In the genomic region with DNA sequence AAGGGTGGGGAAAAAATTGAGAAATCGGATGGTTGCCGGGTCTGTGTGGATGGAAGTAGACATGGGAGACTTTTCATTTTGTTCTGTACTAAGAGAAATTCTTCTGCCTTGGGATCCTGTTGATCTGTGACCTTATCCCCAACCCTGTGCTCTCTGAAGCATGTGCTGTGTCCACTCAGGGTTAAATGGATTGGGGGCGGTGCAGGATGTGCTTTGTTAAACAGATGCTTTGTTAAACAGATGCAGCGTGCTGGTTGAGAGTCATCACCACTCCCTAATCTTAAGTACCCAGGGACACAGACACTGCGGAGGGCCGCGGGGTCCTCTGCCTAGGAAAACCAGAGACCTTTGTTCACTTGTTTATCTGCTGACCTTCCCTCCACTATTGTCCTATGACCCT, we compare ENCODE assay signal across 7 cellular contexts. TPM values are rescaled to one million over a fixed set of nuclear protein-coding genes. Genes with fewer than 3 reads are reported as not detected.
DNase-seq lines count a peak whose midpoint lies in the region; ATAC-seq and TF ChIP-seq lines count a peak whose summit lies in the region.
"Not testable (repeated sequence)": the region's sequence is repeated elsewhere in the genome, so short reads cannot be mapped to it uniquely, and the experiment has no call there.

No MANE protein-coding gene starts in this region.

- POLR2A ChIA-PET in WTC11 (lab: Charles Lee), result not testable (repeated sequence)

- not testable (repeated sequence) for H3K4me1 ChIP-seq in GM23338 (ENCODE audit: insufficient read depth); endodermal cell (ENCODE audit: control insufficient read depth, insufficient read depth, low read length)
- H3K4me1 ChIP-seq in Karpas-422 (ENCODE audit: low read length), result peaks cover 35% of the 10 kb centered on the region
- peaks cover 0 to 12% (median 7%) of the 10 kb centered on the region in 9 donors for H3K4me1 ChIP-seq in heart right ventricle

- H4K20me1 ChIP-seq in GM23338 (replicated peaks; ENCODE audit: insufficient read depth); Karpas-422 (ENCODE audit: insufficient read depth, low read depth, low read length): not testable (repeated sequence)

- H3K4me1 Mint-ChIP-seq in GM23338 (peaks cover 23% of the 10 kb centered on the region), WTC11 (peaks cover 30% of the 10 kb centered on the region), endodermal cell (peaks cover 27% of the 10 kb centered on the region), neural crest cell (peaks cover 44% of the 10 kb centered on the region)

- not testable (repeated sequence) for H3K9me2 ChIP-seq in GM23338 (ENCODE audit: insufficient read depth); Karpas-422 (replicated peaks; ENCODE audit: insufficient read depth, low read length)

- not testable (repeated sequence) for H3K79me2 ChIP-seq in GM23338 (replicated peaks; ENCODE audit: insufficient read depth); Karpas-422 (ENCODE audit: low read length)

- ATAC-seq in GM23338, result peak; percentile 87
- peak; percentile 81 for ATAC-seq in WTC11
- ATAC-seq in heart right ventricle, result peak in 6 of 8 donors; percentile 38 to 72 (median 47)

- not testable (repeated sequence) for H3F3A ChIP-seq in GM23338 (replicated peaks; ENCODE audit: low read depth)

- H3K4me2 ChIP-seq in GM23338; Karpas-422 (ENCODE audit: low read depth, low read length, poor library complexity, severe bottlenecking): not testable (repeated sequence)

- H3K27me3 ChIP-seq in GM23338 (ENCODE audit: insufficient read depth), result peaks cover 10% of the 10 kb centered on the region; the same call in 1 of the 2 replicates
- H3K27me3 ChIP-seq in Karpas-422 (ENCODE audit: low read length); endodermal cell (ENCODE audit: control insufficient read depth, insufficient read depth, low read length, poor library complexity, severe bottlenecking); heart right ventricle: not testable (repeated sequence)

- peak overlapping the region; percentile 78; the same call in 1 of the 2 replicates for H3K27ac Mint-ChIP-seq in GM23338
- H3K27ac Mint-ChIP-seq in WTC11, result not testable (repeated sequence)
- peak overlapping the region; percentile 87 for H3K27ac Mint-ChIP-seq in endodermal cell
- H3K27ac Mint-ChIP-seq in neural crest cell (ENCODE audit: unreplicated experiment), result peak overlapping the region; percentile 99

- intact Hi-C loops in heart right ventricle (cut with DNase I), result not testable (repeated sequence)

- not testable (repeated sequence) for H2AFZ ChIP-seq in GM23338; Karpas-422 (ENCODE audit: low read length)

- H3K36me3 ChIP-seq in GM23338 (ENCODE audit: insufficient read depth); Karpas-422 (ENCODE audit: insufficient read depth, low read length); endodermal cell (ENCODE audit: control insufficient read depth, insufficient read depth, low read length); heart right ventricle: not testable (repeated sequence)

- not testable (repeated sequence) for H3K27me3 Mint-ChIP-seq in GM23338 (ENCODE audit: insufficient read depth, low read depth, poor library complexity); endodermal cell (ENCODE audit: insufficient read depth); neural crest cell (ENCODE audit: low read depth)
- H3K27me3 Mint-ChIP-seq in WTC11 (ENCODE audit: low read depth), result peaks cover 19% of the 10 kb centered on the region

- peak overlapping the region; percentile 74; the same call in 1 of the 2 replicates for H3K27ac ChIP-seq in GM23338 (ENCODE audit: low read depth)
- peak overlapping the region; percentile 51; the same call in 1 of the 2 replicates for H3K27ac ChIP-seq in Karpas-422 (ENCODE audit: low read length)
- not testable (repeated sequence) for H3K27ac ChIP-seq in endodermal cell (ENCODE audit: low read depth, low read length); heart right ventricle

- TF ChIP-seq CTCF in GM23338 (conservative IDR thresholded peaks at IDR 0.05; ENCODE audit: low read depth in 2 of 2); WTC11 (IDR thresholded peaks at IDR 0.05); endodermal cell (conservative IDR thresholded peaks at IDR 0.05); heart right ventricle (IDR thresholded peaks at IDR 0.05); neural crest cell (conservative IDR thresholded peaks at IDR 0.05): not testable (repeated sequence)

- 0% methylated on average over 2 of the region's 7 CpGs; no CpG with 5 or more reads in 1 of the 2 experiments for WGBS in endodermal cell (ENCODE audit: insufficient coverage in 1 of 2, insufficient read length in 1 of 2), 2 experiments
- 18 to 25% methylated on average over 3 to 4 of the region's 7 CpGs for WGBS in heart right ventricle, 2 donors

- H3K4me3 Mint-ChIP-seq in GM23338 (peak overlapping the region; percentile 49; the same call in 1 of the 3 replicates), WTC11 (peak overlapping the region; percentile 53), neural crest cell (peak overlapping the region; percentile 81)
- H3K4me3 Mint-ChIP-seq in endodermal cell, result not testable (repeated sequence)

- not testable (repeated sequence) for H3K36me3 Mint-ChIP-seq in GM23338 (ENCODE audit: low read depth); WTC11; endodermal cell (ENCODE audit: low read depth); neural crest cell (ENCODE audit: low read depth)

- not testable (repeated sequence) for DNase-seq in GM23338 (ENCODE audit: low spot score); Karpas-422; endodermal cell; heart right ventricle
- DNase-seq in WTC11 (ENCODE audit: low spot score), result peak; percentile 70
- peak; percentile 43 for DNase-seq in neural crest cell (ENCODE audit: low read depth, low spot score)
- peak; percentile 18 for DNase-seq in stimulated activated CD8-positive, alpha-beta memory T cell treated with anti-CD3 and anti-CD28 coated beads, Interleukin-4, amount 100 ng/mL, for 48 hours

- H3K9ac ChIP-seq in Karpas-422 (ENCODE audit: low read length); endodermal cell (ENCODE audit: extremely low read depth, low read length, poor library complexity, severe bottlenecking): not testable (repeated sequence)

- H3K4me3 ChIP-seq in GM23338; Karpas-422 (ENCODE audit: low read length); endodermal cell (ENCODE audit: low read length); heart right ventricle: not testable (repeated sequence)

- not testable (repeated sequence) for H3K9me3 Mint-ChIP-seq in GM23338, WTC11, endodermal cell, neural crest cell

- not testable (repeated sequence) for H3K9me3 ChIP-seq in Karpas-422 (ENCODE audit: low read length); heart right ventricle
- peaks cover 11% of the 10 kb centered on the region for H3K9me3 ChIP-seq in endodermal cell (ENCODE audit: control insufficient read depth, low read length)

- CTCF ChIA-PET in WTC11 (lab: Charles Lee), result not testable (repeated sequence)

RNA-seq across cellular contexts. Expression of a gene that starts 18.3 kb away (rescaled TPM):
- 6.9 and 10.0 TPM in 2 replicates for total RNA-seq in GM23338 (2014; rRNA removed; shearing (Covaris generic))
- polyA plus RNA-seq in GM23338 (2016; fragmentation: Nextera tagmentation; extraction: Ambion mirVana), result 10.2 and 10.3 TPM in 2 replicates
- total RNA-seq in Karpas-422 (2014; rRNA removed; shearing (Covaris generic); ENCODE audit: low replicate concordance), result 5.9 and 7.7 TPM in 2 replicates
- total RNA-seq in WTC11 (2021), result 11.0 to 12.5 TPM (median 11.7 TPM) in 3 replicates
- 10 to 100 TPM; 22.8 to 26.1 TPM for total RNA-seq in endodermal cell
- polyA plus RNA-seq in endodermal cell (2013, experiment 1 of 2), result 26.2 TPM
- 27.0 TPM for polyA plus RNA-seq in endodermal cell (2013, experiment 2 of 2)
- 10 to 100 TPM in 1 of 10 donors, 1 to 10 TPM in 9; 2.9 to 12.9 (median 5.0) TPM for total RNA-seq in heart right ventricle
- polyA plus RNA-seq in heart right ventricle, result 1 to 10 TPM; 2.1 to 4.2 TPM
- total RNA-seq in neural crest cell, result 34.9 and 35.1 TPM in 2 replicates
